ENCODE assay signal across 1 cellular context in genomic region chr12:132435486-132436187, GRCh38.
A peak's percentile ranks its signal among the peaks of the same experiment; 100 is the strongest.
TF ChIP-seq lines count a peak whose summit lies in the region.

No MANE protein-coding gene starts in this region.

TF ChIP-seq in K562, 482 proteins besides CTCF, POLR2A, EP300 and RAD21:
- no peak for TF ChIP-seq NR2C1 (IDR thresholded peaks at IDR 0.05)
- TF ChIP-seq NR2C1 (tag; IDR thresholded peaks at IDR 0.05): no peak
- TF ChIP-seq PTRF (tag; IDR thresholded peaks at IDR 0.05): no peak
- peak; percentile 65 for TF ChIP-seq USF2 (CRISPR knock-in tag; IDR thresholded peaks at IDR 0.05)
- TF ChIP-seq SNRNP70 (optimal IDR thresholded peaks at IDR 0.05; ENCODE audit: low read depth, low read length): no peak
- TF ChIP-seq, protein P1, sequence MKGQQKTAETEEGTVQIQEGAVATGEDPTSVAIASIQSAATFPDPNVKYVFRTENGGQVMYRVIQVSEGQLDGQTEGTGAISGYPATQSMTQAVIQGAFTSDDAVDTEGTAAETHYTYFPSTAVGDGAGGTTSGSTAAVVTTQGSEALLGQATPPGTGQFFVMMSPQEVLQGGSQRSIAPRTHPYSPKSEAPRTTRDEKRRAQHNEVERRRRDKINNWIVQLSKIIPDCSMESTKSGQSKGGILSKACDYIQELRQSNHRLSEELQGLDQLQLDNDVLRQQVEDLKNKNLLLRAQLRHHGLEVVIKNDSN (CRISPR knock-in tag; IDR thresholded peaks at IDR 0.05): peak; percentile 80
- no peak for TF ChIP-seq TAF9B (IDR thresholded peaks at IDR 0.05; ENCODE audit: partially characterized antibody)
- TF ChIP-seq IFI16 (CRISPR knock-in tag; IDR thresholded peaks at IDR 0.05): no peak
- TF ChIP-seq TFE3 (CRISPR knock-in tag; IDR thresholded peaks at IDR 0.05): peak; percentile 53
- peak; percentile 18; the same call in 1 of the 2 replicates for TF ChIP-seq CBFA2T2 (conservative IDR thresholded peaks at IDR 0.05)
- TF ChIP-seq RAD51 (IDR thresholded peaks at IDR 0.05; ENCODE audit: borderline replicate concordance, low read depth): peak; percentile 43; the same call in 1 of the 2 replicates
- TF ChIP-seq DMBX1 (CRISPR knock-in tag; IDR thresholded peaks at IDR 0.05; ENCODE audit: borderline replicate concordance): no peak
